1 cellular context compared by ENCODE assay signal in genomic region chr13:106768991-106769390, GRCh38.
TF ChIP-seq lines count a peak whose summit lies in the region.

No MANE protein-coding gene starts in this region.

TF ChIP-seq in H1, 55 proteins besides CTCF, POLR2A, EP300 and RAD21 (continued from another document):
- TF ChIP-seq ATF3 (IDR thresholded peaks at IDR 0.05; ENCODE audit: insufficient read depth, low read depth, low read length) (no peak), CBX5 (IDR thresholded peaks at IDR 0.05; ENCODE audit: low read depth, low read length) (no peak), TAF1 (IDR thresholded peaks at IDR 0.05; ENCODE audit: low read depth, low read length) (no peak), TCF12 (IDR thresholded peaks at IDR 0.05; ENCODE audit: low read depth, low read length) (no peak), ZNF274 (IDR thresholded peaks at IDR 0.05; ENCODE audit: borderline replicate concordance, extremely low read depth, low read length) (no peak), MAX (IDR thresholded peaks at IDR 0.05) (no peak), SAP30 (IDR thresholded peaks at IDR 0.05; ENCODE audit: insufficient read depth, insufficient replicate concordance, low read length) (no peak)
TF ChIP-seq in H1: peak in this region for 0.
